In the genomic region with DNA sequence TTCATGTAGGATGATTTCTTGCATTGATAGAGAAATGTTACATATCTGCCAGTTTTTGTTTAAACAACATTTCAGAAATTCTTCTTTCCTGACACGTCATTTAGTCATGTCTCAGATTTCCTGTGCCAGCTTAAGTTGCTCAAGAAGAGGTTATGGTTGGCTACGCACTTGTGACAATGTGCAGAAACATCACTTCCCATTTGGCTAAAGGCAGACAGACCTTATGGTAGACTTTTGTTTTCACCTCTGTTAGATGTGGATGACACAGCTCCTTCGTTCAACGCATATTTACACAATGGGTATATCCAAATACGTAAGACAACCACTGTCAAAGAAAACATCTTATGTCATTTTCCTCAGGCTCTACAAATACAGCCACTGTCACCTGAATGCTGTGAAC, we compare ENCODE assay signal across 8 cellular contexts.
DNase-seq lines count a peak whose midpoint lies in the region; ATAC-seq, FAIRE-seq and TF ChIP-seq lines count a peak whose summit lies in the region.

No MANE protein-coding gene starts in this region.

- intact Hi-C loops in GM12878 (cut with micrococcal nuclease; ENCODE audit: unreplicated experiment), result loop anchor here (5.0 kb wide), 1 partner anchor 127 kb away; the partner anchor contains the start of genes DOCK4 and ZNF277

- in situ Hi-C loops in GM12878 (cut with MboI), result no loop called here
- in situ Hi-C loops in G401 (cut with HindIII; ENCODE audit: low sequenced_read_pairs), result no loop called here

- DNase-seq in GDM1 (lab: John Stamatoyannopoulos, UW) (peak; percentile 54), GM12878 (ENCODE audit: low read depth, low spot score) (peak; percentile 89), lung microvascular endothelial cell (ENCODE audit: low read depth in 2 of 2) (peak; percentile 79 to 97), frontal cortex (ENCODE audit: low spot score in 2 of 2) (no peak), G401 (ENCODE audit: low spot score) (no peak), D341Med (ENCODE audit: low spot score) (no peak)

- no peaks in the 10 kb centered on the region for H3K36me3 ChIP-seq in GM12878 (ENCODE audit: control insufficient read depth in 2 of 2, insufficient read depth in 2 of 2, low read length in 1 of 2)

- CTCF ChIA-PET in GM12878 (lab: Yijun Ruan, JAX), result interaction anchor here (1.1 to 1.9 kb wide), 6 partner anchors 150 to 416 kb away, joined by 3 to 5 read pairs (median 4); no protein-coding TSS in a partner anchor

- H4K20me1 ChIP-seq in GM12878 (ENCODE audit: control insufficient read depth, insufficient read depth), result no peaks in the 10 kb centered on the region

- SMC1A ChIA-PET in GM12878 (lab: Charles Lee; ENCODE audit: uncharacterized antibody, unreplicated experiment), result interaction anchor here (0.8 to 3.2 kb wide), 8 partner anchors 10 to 387 kb away, joined by 3 to 8 read pairs (median 3); no protein-coding TSS in a partner anchor

- BruUV-seq in GM12878 (replicated peaks; lab: Mats Ljungman, UMichigan), result no TSS peak

- no peaks in the 10 kb centered on the region for H3K36me3 Mint-ChIP-seq in IgD-negative memory B cell

- peak overlapping the region; percentile 70 for H3K4me2 ChIP-seq in GM12878 (ENCODE audit: control insufficient read depth, insufficient read depth)

- H3K9me3 ChIP-seq in GM12878 (replicated peaks; ENCODE audit: control insufficient read depth, insufficient read depth, low read length), result no peaks in the 10 kb centered on the region; the same call in 2 of the 3 replicates

- RAD21 ChIA-PET in GM12878 (lab: Charles Lee; ENCODE audit: unreplicated experiment), result interaction anchor here (0.7 to 1.8 kb wide), 3 partner anchors 24 to 416 kb away, joined by 3 to 6 read pairs (median 4); no protein-coding TSS in a partner anchor

- H3K4me1 ChIP-seq in GM12878 (ENCODE audit: control insufficient read depth, insufficient read depth, low read length), result peaks cover 28% of the 10 kb centered on the region

- WGBS in GM12878 (ENCODE audit: insufficient coverage, insufficient replicate concordance, low lambda C conversion rate, missing lambda C conversion rate), result under 1% methylated on average over 5 of the region's 5 CpGs

- H3K79me2 ChIP-seq in GM12878 (ENCODE audit: control insufficient read depth, insufficient read depth, low read length), result no peaks in the 10 kb centered on the region

- peak; percentile 87 for ATAC-seq in GM21717 (IDR thresholded peaks at IDR 0.05; ENCODE audit: unreplicated experiment)
- peak; percentile 96 for ATAC-seq in GM12878

- peak overlapping the region; percentile 68 for H2AFZ ChIP-seq in GM12878 (ENCODE audit: control insufficient read depth, low read depth, low read length)

- no peak for TF ChIP-seq RAD21 in GM12878 (IDR thresholded peaks at IDR 0.05; ENCODE audit: insufficient read depth, low read depth, low read length)

- H3K27me3 Mint-ChIP-seq in IgD-negative memory B cell, result peaks cover 2% of the 10 kb centered on the region

- peak; percentile 92 for FAIRE-seq in GM12878 (lab: Jason Lieb, UNC)
- FAIRE-seq in frontal cortex (lab: Jason Lieb, UNC), result no peak

- POLR2A ChIA-PET in GM12878 (lab: Charles Lee), result interaction anchor here (1.5 to 1.7 kb wide), 2 partner anchors 10 to 24 kb away, joined by 5 to 7 read pairs; no protein-coding TSS in a partner anchor

- no peaks in the 10 kb centered on the region for H3K27me3 ChIP-seq in GM12878 (replicated peaks in 1 of 2; ENCODE audit: control insufficient read depth in 2 of 2, insufficient read depth in 2 of 2, low read length in 1 of 2)

- no peak for TF ChIP-seq POLR2A in GM12878 (IDR thresholded peaks at IDR 0.05; ENCODE audit: low read depth, low read length)

- H3K9ac ChIP-seq in GM12878 (ENCODE audit: control insufficient read depth, insufficient read depth, low read length), result no peak overlapping the region

- peak overlapping the region; percentile 44; the same call in 1 of the 2 replicates for H3K4me3 ChIP-seq in GM12878

- H3K4me1 Mint-ChIP-seq in IgD-negative memory B cell, result peaks cover 28 to 40% (median 30%) of the 10 kb centered on the region in 3 donors

- peak overlapping the region in 2 of 3 donors; percentile 72 to 73 for H3K27ac Mint-ChIP-seq in IgD-negative memory B cell

- H3K9me3 Mint-ChIP-seq in IgD-negative memory B cell, result peaks cover 0 to 1% (median 0%) of the 10 kb centered on the region in 3 donors

- peak in 1 of 2 experiments; percentile 43; a peak in 1 of 4 replicates for TF ChIP-seq EP300 in GM12878 (IDR thresholded peaks at IDR 0.05; ENCODE audit: borderline replicate concordance in 1 of 2, control insufficient read depth in 1 of 2, low read depth in 2 of 2, low read length in 2 of 2)

- peak overlapping the region; percentile 10 to 84 (median 47) for H3K4me3 Mint-ChIP-seq in IgD-negative memory B cell

- TF ChIP-seq CTCF in GM12878 (IDR thresholded peaks at IDR 0.05 in 2 of 3, conservative IDR thresholded peaks at IDR 0.05 in 1 of 3; ENCODE audit: control insufficient read depth in 2 of 3, extremely low read depth in 1 of 3, insufficient read depth in 1 of 3, low read depth in 3 of 3, low read length in 3 of 3), result no peak

- peak overlapping the region; percentile 61 for H3K27ac ChIP-seq in GM12878 (ENCODE audit: control insufficient read depth, insufficient read depth)

TF ChIP-seq in GM12878, 131 proteins besides CTCF, POLR2A, EP300 and RAD21 (continues in another document):
- TF ChIP-seq IKZF2 (IDR thresholded peaks at IDR 0.05) (peak in 1 of 2 experiments; percentile 7; a peak in 2 of 4 replicates), FOXM1 (IDR thresholded peaks at IDR 0.05; ENCODE audit: low read depth, low read length) (0 out of 2 replicates have a peak, but pooled peaks have one; percentile 31), POU2F2 (IDR thresholded peaks at IDR 0.05; ENCODE audit: borderline replicate concordance, low read depth, low read length) (peak; percentile 19; the same call in 1 of the 3 replicates), ZNF24 (IDR thresholded peaks at IDR 0.05) (no peak), PML (IDR thresholded peaks at IDR 0.05; ENCODE audit: low read length) (0 out of 2 replicates have a peak, but pooled peaks have one; percentile 25), GABPA (IDR thresholded peaks at IDR 0.05; ENCODE audit: low read depth) (peak; percentile 62; the same call in 1 of the 2 replicates), ETV6 (conservative IDR thresholded peaks at IDR 0.05 in 1 of 2, IDR thresholded peaks at IDR 0.05 in 1 of 2; ENCODE audit: borderline replicate concordance in 1 of 2, low read depth in 1 of 2) (peak in 1 of 2 experiments; percentile 88; a peak in 2 of 4 replicates), NR2C1 (IDR thresholded peaks at IDR 0.05) (no peak), PAX5 (IDR thresholded peaks at IDR 0.05; ENCODE audit: borderline replicate concordance, low read depth, low read length) (peak; percentile 85; the same call in 1 of the 2 replicates), TCF3 (IDR thresholded peaks at IDR 0.05; ENCODE audit: borderline replicate concordance, insufficient read depth, low read depth, low read length) (peak; percentile 31; the same call in 1 of the 2 replicates), BCL11A (IDR thresholded peaks at IDR 0.05; ENCODE audit: low read depth, low read length) (0 out of 2 replicates have a peak, but pooled peaks have one; percentile 14), SPI1 (IDR thresholded peaks at IDR 0.05; ENCODE audit: borderline replicate concordance, insufficient read depth, low read depth, low read length) (peak; percentile 64; the same call in 1 of the 2 replicates), CREM (IDR thresholded peaks at IDR 0.05; ENCODE audit: low read depth) (peak; percentile 69), ATF2 (IDR thresholded peaks at IDR 0.05; ENCODE audit: low read length) (peak; percentile 47; the same call in 1 of the 2 replicates), RUNX3 (IDR thresholded peaks at IDR 0.05; ENCODE audit: low read length) (peak; percentile 57), NBN (IDR thresholded peaks at IDR 0.05) (0 out of 2 replicates have a peak, but pooled peaks have one; percentile 29), JUNB (IDR thresholded peaks at IDR 0.05) (peak; percentile 51)
- TF ChIP-seq, protein P1, sequence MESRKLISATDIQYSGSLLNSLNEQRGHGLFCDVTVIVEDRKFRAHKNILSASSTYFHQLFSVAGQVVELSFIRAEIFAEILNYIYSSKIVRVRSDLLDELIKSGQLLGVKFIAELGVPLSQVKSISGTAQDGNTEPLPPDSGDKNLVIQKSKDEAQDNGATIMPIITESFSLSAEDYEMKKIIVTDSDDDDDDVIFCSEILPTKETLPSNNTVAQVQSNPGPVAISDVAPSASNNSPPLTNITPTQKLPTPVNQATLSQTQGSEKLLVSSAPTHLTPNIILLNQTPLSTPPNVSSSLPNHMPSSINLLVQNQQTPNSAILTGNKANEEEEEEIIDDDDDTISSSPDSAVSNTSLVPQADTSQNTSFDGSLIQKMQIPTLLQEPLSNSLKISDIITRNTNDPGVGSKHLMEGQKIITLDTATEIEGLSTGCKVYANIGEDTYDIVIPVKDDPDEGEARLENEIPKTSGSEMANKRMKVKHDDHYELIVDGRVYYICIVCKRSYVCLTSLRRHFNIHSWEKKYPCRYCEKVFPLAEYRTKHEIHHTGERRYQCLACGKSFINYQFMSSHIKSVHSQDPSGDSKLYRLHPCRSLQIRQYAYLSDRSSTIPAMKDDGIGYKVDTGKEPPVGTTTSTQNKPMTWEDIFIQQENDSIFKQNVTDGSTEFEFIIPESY (IDR thresholded peaks at IDR 0.05), result no peak
- TF ChIP-seq, protein P2, sequence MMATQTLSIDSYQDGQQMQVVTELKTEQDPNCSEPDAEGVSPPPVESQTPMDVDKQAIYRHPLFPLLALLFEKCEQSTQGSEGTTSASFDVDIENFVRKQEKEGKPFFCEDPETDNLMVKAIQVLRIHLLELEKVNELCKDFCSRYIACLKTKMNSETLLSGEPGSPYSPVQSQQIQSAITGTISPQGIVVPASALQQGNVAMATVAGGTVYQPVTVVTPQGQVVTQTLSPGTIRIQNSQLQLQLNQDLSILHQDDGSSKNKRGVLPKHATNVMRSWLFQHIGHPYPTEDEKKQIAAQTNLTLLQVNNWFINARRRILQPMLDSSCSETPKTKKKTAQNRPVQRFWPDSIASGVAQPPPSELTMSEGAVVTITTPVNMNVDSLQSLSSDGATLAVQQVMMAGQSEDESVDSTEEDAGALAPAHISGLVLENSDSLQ (IDR thresholded peaks at IDR 0.05), result peak; percentile 24; the same call in 1 of the 2 replicates

Comparison
In these comparisons a context has a peak if more than half of its experiments do, and no peak if none do; other contexts are left out.
1. DNase-seq: peak in GDM1 (single experiment), GM12878 (single experiment) and lung microvascular endothelial cell (2 of 2); none in frontal cortex (0 of 2), G401 (single experiment) and D341Med (single experiment).